ENCODE assay signal across 8 cellular contexts in the genomic region with DNA sequence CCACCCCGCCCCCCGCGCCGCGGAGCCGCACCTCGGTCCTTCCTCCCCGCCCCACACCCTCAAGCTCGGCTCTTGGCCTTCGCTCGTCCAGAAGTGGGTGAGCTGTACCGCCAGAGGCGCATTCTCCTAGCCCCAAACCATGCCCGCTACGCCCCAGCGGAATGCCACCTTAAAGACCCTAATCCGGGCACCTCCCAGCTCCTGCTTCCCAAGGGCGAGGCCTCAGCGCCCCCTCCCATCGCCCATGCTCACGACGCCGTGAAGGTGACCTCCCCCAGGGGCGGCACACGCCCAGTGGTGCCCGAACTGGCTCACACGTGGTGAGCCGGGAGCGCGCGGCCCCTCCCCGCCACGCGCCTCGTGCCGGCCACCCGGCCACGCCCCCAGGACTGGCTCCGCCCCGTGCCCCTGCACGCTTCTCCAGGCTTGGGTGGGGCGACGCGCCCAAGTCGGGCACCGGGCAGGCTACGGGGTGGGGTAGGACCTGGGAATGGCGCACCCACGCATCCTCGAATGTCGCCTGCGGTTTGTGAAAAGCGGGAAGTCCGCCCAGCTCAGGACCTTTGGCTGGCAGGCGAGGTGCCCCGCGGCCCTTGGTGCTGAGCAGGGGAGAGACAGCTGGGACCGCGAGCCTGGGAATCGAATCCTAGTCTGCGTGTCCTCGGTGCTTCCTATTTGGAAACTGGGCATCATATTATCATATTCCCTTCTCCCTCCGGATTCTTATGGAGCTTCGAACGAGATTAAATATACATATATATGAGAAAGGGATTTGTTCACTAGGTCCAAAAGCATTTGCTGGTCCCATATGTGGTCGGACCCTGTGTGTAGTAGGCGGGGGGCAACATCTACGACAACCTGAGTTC. TPM values are rescaled to one million over a fixed set of nuclear protein-coding genes. Genes with fewer than 3 reads are reported as not detected.
DNase-seq lines count a peak whose midpoint lies in the region; ATAC-seq, FAIRE-seq and TF ChIP-seq lines count a peak whose summit lies in the region.

No MANE protein-coding gene starts in this region.

- peaks cover 23% of the 10 kb centered on the region for H3F3A ChIP-seq in DOHH2 (ENCODE audit: control insufficient read depth, insufficient read depth)

- H3K27me3 ChIP-seq in DOHH2 (ENCODE audit: control insufficient read depth, low read length), result no peaks in the 10 kb centered on the region; the same call in 1 of the 2 replicates
- H3K27me3 ChIP-seq in KMS-11 (ENCODE audit: insufficient read depth, low read depth), result no peaks in the 10 kb centered on the region
- H3K27me3 ChIP-seq in fibroblast of lung (ENCODE audit: control insufficient read depth, insufficient read depth, low read length), result no peaks in the 10 kb centered on the region

- peak overlapping the region; percentile 99 for H3K4me3 ChIP-seq in DOHH2 (ENCODE audit: low read length)
- no peak overlapping the region for H3K4me3 ChIP-seq in KMS-11 (IDR thresholded peaks at IDR 0.05; ENCODE audit: insufficient read depth, low read depth, low read length)
- peak overlapping the region; percentile 60 to 95 (median 76) for H3K4me3 ChIP-seq in fibroblast of lung (replicated peaks in 1 of 4; ENCODE audit: control extremely low read depth in 1 of 4, insufficient read depth in 1 of 4, low read depth in 3 of 4, low read length in 4 of 4)

- H3K27me3 Mint-ChIP-seq in activated T-helper 1 cell treated with anti-CD3 and anti-CD28 coated beads, Interleukin-12 subunit alpha, Interleukin-12 subunit beta, Interleukin-2, Interleukin-4 antibody, amounts not matched to agents 30 ng/mL and 10 ng/mL and 1 ng/mL, durations not matched to agents 14 hours and 24 hours and 36 hours (ENCODE audit: insufficient read depth), result peaks cover 6% of the 10 kb centered on the region
- no peaks in the 10 kb centered on the region for H3K27me3 Mint-ChIP-seq in naive thymus-derived CD8-positive, alpha-beta T cell
- no peaks in the 10 kb centered on the region for H3K27me3 Mint-ChIP-seq in stimulated activated naive B cell treated with anti-CD40 and anti-IgM and Interleukin-4, amounts not matched to agents 10 μg/mL and 1 μg/mL and 100 μg/mL, for 72 hours

- peak overlapping the region; percentile 84 for H3K27ac Mint-ChIP-seq in activated T-helper 1 cell treated with anti-CD3 and anti-CD28 coated beads, Interleukin-12 subunit alpha, Interleukin-12 subunit beta, Interleukin-2, Interleukin-4 antibody, amounts not matched to agents 30 ng/mL and 10 ng/mL and 1 ng/mL, durations not matched to agents 14 hours and 24 hours and 36 hours
- peak overlapping the region; percentile 61 to 97 (median 95) for H3K27ac Mint-ChIP-seq in naive thymus-derived CD8-positive, alpha-beta T cell
- peak overlapping the region; percentile 95 for H3K27ac Mint-ChIP-seq in stimulated activated naive B cell treated with anti-CD40 and anti-IgM and Interleukin-4, amounts not matched to agents 10 μg/mL and 1 μg/mL and 100 μg/mL, for 72 hours

- DNase-seq in RCC 7860 (ENCODE audit: low spot score), result peak; percentile 73
- DNase-seq in activated T-helper 1 cell treated with anti-CD3 and anti-CD28 coated beads, Interleukin-12 subunit alpha, Interleukin-12 subunit beta, Interleukin-2, Interleukin-4 antibody, amounts not matched to agents 30 ng/mL and 10 ng/mL and 1 ng/mL, durations not matched to agents 14 hours and 24 hours and 36 hours (ENCODE audit: low spot score), result peak; percentile 84
- peak; percentile 76 to 82 for DNase-seq in fibroblast of lung (ENCODE audit: low read depth in 2 of 2)
- peak; percentile 79 to 93 (median 88) for DNase-seq in naive thymus-derived CD8-positive, alpha-beta T cell
- DNase-seq in stimulated activated naive B cell treated with anti-CD40 and anti-IgM and Interleukin-4, amounts not matched to agents 10 μg/mL and 1 μg/mL and 100 μg/mL, for 72 hours, result peak; percentile 87

- peak; percentile 36 for TF ChIP-seq CTCF in DOHH2 (IDR thresholded peaks at IDR 0.05; ENCODE audit: low read depth, low read length, poor library complexity, severe bottlenecking)
- no peak for TF ChIP-seq CTCF in KMS-11 (conservative IDR thresholded peaks at IDR 0.05; ENCODE audit: low read depth, low read length)
- peak; percentile 47 to 52 for TF ChIP-seq CTCF in fibroblast of lung (conservative IDR thresholded peaks at IDR 0.05 in 1 of 2, IDR thresholded peaks at IDR 0.05 in 1 of 2; ENCODE audit: low read depth in 1 of 2, low read length in 2 of 2)

- peak overlapping the region; percentile 91 for H3K4me3 Mint-ChIP-seq in activated T-helper 1 cell treated with anti-CD3 and anti-CD28 coated beads, Interleukin-12 subunit alpha, Interleukin-12 subunit beta, Interleukin-2, Interleukin-4 antibody, amounts not matched to agents 30 ng/mL and 10 ng/mL and 1 ng/mL, durations not matched to agents 14 hours and 24 hours and 36 hours
- peak overlapping the region; percentile 87 to 96 (median 92) for H3K4me3 Mint-ChIP-seq in naive thymus-derived CD8-positive, alpha-beta T cell
- H3K4me3 Mint-ChIP-seq in stimulated activated naive B cell treated with anti-CD40 and anti-IgM and Interleukin-4, amounts not matched to agents 10 μg/mL and 1 μg/mL and 100 μg/mL, for 72 hours, result peak overlapping the region; percentile 89 to 96

- H3K27ac ChIP-seq in DOHH2 (ENCODE audit: low read depth, low read length), result peak overlapping the region; percentile 82
- peak overlapping the region; percentile 65 for H3K27ac ChIP-seq in KMS-11
- peak overlapping the region; percentile 83 for H3K27ac ChIP-seq in fibroblast of lung (ENCODE audit: insufficient read depth, low read length)

- H3K9ac ChIP-seq in KMS-11 (peak overlapping the region; percentile 73), fibroblast of lung (ENCODE audit: insufficient read depth, low read length) (peak overlapping the region; percentile 72)

- H3K79me2 ChIP-seq in DOHH2 (ENCODE audit: control insufficient read depth, low read length) (peaks cover 42% of the 10 kb centered on the region), KMS-11 (ENCODE audit: insufficient read depth, low read depth) (peaks cover 5% of the 10 kb centered on the region; the same call in 1 of the 2 replicates), fibroblast of lung (ENCODE audit: control insufficient read depth, insufficient read depth, low read length) (peaks cover 22% of the 10 kb centered on the region)

- 0 out of 2 replicates have a peak, but pooled peaks cover 5% of the 10 kb centered on the region for H4K20me1 ChIP-seq in DOHH2 (ENCODE audit: control insufficient read depth, insufficient read depth, low read depth, low read length)
- H4K20me1 ChIP-seq in KMS-11 (ENCODE audit: insufficient read depth), result no peaks in the 10 kb centered on the region
- H4K20me1 ChIP-seq in fibroblast of lung (ENCODE audit: control insufficient read depth, extremely low read depth, insufficient read depth, low read length), result no peaks in the 10 kb centered on the region

- H3K36me3 ChIP-seq in DOHH2 (ENCODE audit: control insufficient read depth, low read length) (peaks cover 19% of the 10 kb centered on the region), KMS-11 (ENCODE audit: insufficient read depth) (no peaks in the 10 kb centered on the region), fibroblast of lung (ENCODE audit: control insufficient read depth, insufficient read depth, low read length) (no peaks in the 10 kb centered on the region)

- H3K4me2 ChIP-seq in DOHH2 (ENCODE audit: low read length) (peak overlapping the region; percentile 100), KMS-11 (peak overlapping the region; percentile 90), fibroblast of lung (ENCODE audit: extremely low read depth, insufficient read depth, low read length) (peak overlapping the region; percentile 88)

- POLR2A ChIA-PET in naive thymus-derived CD8-positive, alpha-beta T cell (lab: Charles Lee), result interaction anchor here (0.6 to 5.5 kb wide), 10 partner anchors 12 to 796 kb away, joined by 3 to 140 read pairs (median 8); a partner anchor contains a TSS

- H3K9me3 ChIP-seq in DOHH2 (ENCODE audit: control insufficient read depth, insufficient read depth, low read length), result no peaks in the 10 kb centered on the region
- no peaks in the 10 kb centered on the region for H3K9me3 ChIP-seq in fibroblast of lung (ENCODE audit: control insufficient read depth, insufficient read depth, low read depth, low read length)

- no peaks in the 10 kb centered on the region for H3K9me2 ChIP-seq in DOHH2 (replicated peaks; ENCODE audit: control insufficient read depth, low read length)

- intact Hi-C loops in activated T-helper 1 cell treated with anti-CD3 and anti-CD28 coated beads, Interleukin-12 subunit alpha, Interleukin-12 subunit beta, Interleukin-2, Interleukin-4 antibody, amounts not matched to agents 30 ng/mL and 10 ng/mL and 1 ng/mL, durations not matched to agents 14 hours and 24 hours and 36 hours (cut with micrococcal nuclease), result loop anchor here (1.0 to 2.0 kb wide), 6 partner anchors 14 to 218 kb away; a partner anchor contains a TSS

- peaks cover 2% of the 10 kb centered on the region for H3K36me3 Mint-ChIP-seq in activated T-helper 1 cell treated with anti-CD3 and anti-CD28 coated beads, Interleukin-12 subunit alpha, Interleukin-12 subunit beta, Interleukin-2, Interleukin-4 antibody, amounts not matched to agents 30 ng/mL and 10 ng/mL and 1 ng/mL, durations not matched to agents 14 hours and 24 hours and 36 hours (ENCODE audit: low read depth)
- no peaks in the 10 kb centered on the region for H3K36me3 Mint-ChIP-seq in naive thymus-derived CD8-positive, alpha-beta T cell
- H3K36me3 Mint-ChIP-seq in stimulated activated naive B cell treated with anti-CD40 and anti-IgM and Interleukin-4, amounts not matched to agents 10 μg/mL and 1 μg/mL and 100 μg/mL, for 72 hours, result peaks cover 7 to 19% of the 10 kb centered on the region in 2 donors

- H3K4me1 Mint-ChIP-seq in activated T-helper 1 cell treated with anti-CD3 and anti-CD28 coated beads, Interleukin-12 subunit alpha, Interleukin-12 subunit beta, Interleukin-2, Interleukin-4 antibody, amounts not matched to agents 30 ng/mL and 10 ng/mL and 1 ng/mL, durations not matched to agents 14 hours and 24 hours and 36 hours (ENCODE audit: low read depth), result peaks cover 25% of the 10 kb centered on the region
- H3K4me1 Mint-ChIP-seq in naive thymus-derived CD8-positive, alpha-beta T cell, result peaks cover 9 to 33% (median 29%) of the 10 kb centered on the region in 4 donors
- peaks cover 26 to 35% of the 10 kb centered on the region in 2 donors for H3K4me1 Mint-ChIP-seq in stimulated activated naive B cell treated with anti-CD40 and anti-IgM and Interleukin-4, amounts not matched to agents 10 μg/mL and 1 μg/mL and 100 μg/mL, for 72 hours

- H2AFZ ChIP-seq in KMS-11 (ENCODE audit: low read depth), result peak overlapping the region; percentile 81
- H2AFZ ChIP-seq in fibroblast of lung (ENCODE audit: low read length), result peak overlapping the region; percentile 77

- H3K9me3 Mint-ChIP-seq in activated T-helper 1 cell treated with anti-CD3 and anti-CD28 coated beads, Interleukin-12 subunit alpha, Interleukin-12 subunit beta, Interleukin-2, Interleukin-4 antibody, amounts not matched to agents 30 ng/mL and 10 ng/mL and 1 ng/mL, durations not matched to agents 14 hours and 24 hours and 36 hours, result no peaks in the 10 kb centered on the region
- H3K9me3 Mint-ChIP-seq in naive thymus-derived CD8-positive, alpha-beta T cell, result no peaks in the 10 kb centered on the region
- no peaks in the 10 kb centered on the region for H3K9me3 Mint-ChIP-seq in stimulated activated naive B cell treated with anti-CD40 and anti-IgM and Interleukin-4, amounts not matched to agents 10 μg/mL and 1 μg/mL and 100 μg/mL, for 72 hours

- H3K4me1 ChIP-seq in DOHH2 (ENCODE audit: control insufficient read depth, low read length) (peaks cover 29% of the 10 kb centered on the region), KMS-11 (ENCODE audit: low read depth, poor library complexity, severe bottlenecking) (peaks cover 10% of the 10 kb centered on the region), fibroblast of lung (ENCODE audit: control insufficient read depth, extremely low read depth, insufficient read depth, low read length) (peaks cover 6% of the 10 kb centered on the region)

- peak; percentile 48 for ATAC-seq in GM21737 (IDR thresholded peaks at IDR 0.05; ENCODE audit: unreplicated experiment)
- peak; percentile 53 to 60 for ATAC-seq in naive thymus-derived CD8-positive, alpha-beta T cell
- ATAC-seq in stimulated activated naive B cell treated with anti-CD40 and anti-IgM and Interleukin-4, amounts not matched to agents 10 μg/mL and 1 μg/mL and 100 μg/mL, for 72 hours (replicated peaks), result peak; percentile 69 to 72

- no peak for FAIRE-seq in RCC 7860 (lab: Jason Lieb, UNC)

RNA-seq across cellular contexts. Expression of a gene that starts 0.9 kb away (rescaled TPM):
- total RNA-seq in activated T-helper 1 cell treated with anti-CD3 and anti-CD28 coated beads, Interleukin-12 subunit alpha, Interleukin-12 subunit beta, Interleukin-2, Interleukin-4 antibody, amounts not matched to agents 30 ng/mL and 10 ng/mL and 1 ng/mL, durations not matched to agents 14 hours and 24 hours and 36 hours, result 7.4 and 7.6 TPM in 2 replicates
- total RNA-seq in fibroblast of lung, result 5.6 and 7.3 TPM in 2 replicates
- polyA plus RNA-seq in fibroblast of lung, result 4.0 and 4.7 TPM in 2 replicates
- 14.3 and 15.4 TPM in 2 replicates for polyA plus RNA-seq in fibroblast of lung (2012)
- polyA minus RNA-seq in fibroblast of lung (ENCODE audit: low replicate concordance), result 6.5 and 6.6 TPM in 2 replicates
- 10 to 100 TPM; 19.8 to 21.7 TPM for total RNA-seq in naive thymus-derived CD8-positive, alpha-beta T cell
- 1 to 10 TPM; 1.3 to 2.1 (median 2.0) TPM for polyA plus RNA-seq in naive thymus-derived CD8-positive, alpha-beta T cell

RNA-seq across cellular contexts. Expression of a gene that starts 22.5 kb away (rescaled TPM):
- total RNA-seq in activated T-helper 1 cell treated with anti-CD3 and anti-CD28 coated beads, Interleukin-12 subunit alpha, Interleukin-12 subunit beta, Interleukin-2, Interleukin-4 antibody, amounts not matched to agents 30 ng/mL and 10 ng/mL and 1 ng/mL, durations not matched to agents 14 hours and 24 hours and 36 hours, result 5.1 and 6.5 TPM in 2 replicates
- 23.1 and 34.5 TPM in 2 replicates for total RNA-seq in fibroblast of lung
- polyA plus RNA-seq in fibroblast of lung, result 56.0 and 60.5 TPM in 2 replicates
- polyA plus RNA-seq in fibroblast of lung (2012), result 67.4 and 75.8 TPM in 2 replicates
- polyA minus RNA-seq in fibroblast of lung (ENCODE audit: low replicate concordance), result 82.9 and 98.7 TPM in 2 replicates
- total RNA-seq in naive thymus-derived CD8-positive, alpha-beta T cell, result 1 to 10 TPM; 1.2 to 1.6 TPM
- 1 to 10 TPM; 1.7 to 3.6 (median 2.6) TPM for polyA plus RNA-seq in naive thymus-derived CD8-positive, alpha-beta T cell

RNA-seq across cellular contexts. Expression of a gene that starts 27.0 kb away (rescaled TPM):
- total RNA-seq in activated T-helper 1 cell treated with anti-CD3 and anti-CD28 coated beads, Interleukin-12 subunit alpha, Interleukin-12 subunit beta, Interleukin-2, Interleukin-4 antibody, amounts not matched to agents 30 ng/mL and 10 ng/mL and 1 ng/mL, durations not matched to agents 14 hours and 24 hours and 36 hours, result 25.9 TPM in 2 replicates
- 11.6 and 11.8 TPM in 2 replicates for total RNA-seq in fibroblast of lung
- 8.7 TPM in 2 replicates for polyA plus RNA-seq in fibroblast of lung
- 8.1 and 8.7 TPM in 2 replicates for polyA plus RNA-seq in fibroblast of lung (2012)
- 3.7 and 6.8 TPM in 2 replicates for polyA minus RNA-seq in fibroblast of lung (ENCODE audit: low replicate concordance)
- total RNA-seq in naive thymus-derived CD8-positive, alpha-beta T cell, result 10 to 100 TPM; 29.6 to 29.7 TPM
- 10 to 100 TPM in 1 of 3 donors, 1 to 10 TPM in 2; 6.9 to 13.9 (median 7.5) TPM for polyA plus RNA-seq in naive thymus-derived CD8-positive, alpha-beta T cell

RNA-seq across cellular contexts. Expression of a gene that starts 33.9 kb away (rescaled TPM):
- 4.3 and 4.7 TPM in 2 replicates for total RNA-seq in activated T-helper 1 cell treated with anti-CD3 and anti-CD28 coated beads, Interleukin-12 subunit alpha, Interleukin-12 subunit beta, Interleukin-2, Interleukin-4 antibody, amounts not matched to agents 30 ng/mL and 10 ng/mL and 1 ng/mL, durations not matched to agents 14 hours and 24 hours and 36 hours
- total RNA-seq in fibroblast of lung, result 3.9 and 4.8 TPM in 2 replicates
- polyA plus RNA-seq in fibroblast of lung, result 8.5 and 8.9 TPM in 2 replicates
- 5.3 and 6.1 TPM in 2 replicates for polyA plus RNA-seq in fibroblast of lung (2012)
- 0.27 and 3.2 TPM in 2 replicates for polyA minus RNA-seq in fibroblast of lung (ENCODE audit: low replicate concordance)
- 1 to 10 TPM; 4.7 to 5.7 TPM for total RNA-seq in naive thymus-derived CD8-positive, alpha-beta T cell
- polyA plus RNA-seq in naive thymus-derived CD8-positive, alpha-beta T cell, result under 1 TPM; 0.46 to 0.80 (median 0.67) TPM

RNA-seq across cellular contexts. Expression of a gene that starts 56.1 kb away (rescaled TPM):
- total RNA-seq in activated T-helper 1 cell treated with anti-CD3 and anti-CD28 coated beads, Interleukin-12 subunit alpha, Interleukin-12 subunit beta, Interleukin-2, Interleukin-4 antibody, amounts not matched to agents 30 ng/mL and 10 ng/mL and 1 ng/mL, durations not matched to agents 14 hours and 24 hours and 36 hours, result 37.1 and 39.5 TPM in 2 replicates
- total RNA-seq in fibroblast of lung, result 194 and 202 TPM in 2 replicates
- polyA plus RNA-seq in fibroblast of lung, result 13.3 and 23.4 TPM in 2 replicates
- 13.6 and 26.7 TPM in 2 replicates for polyA plus RNA-seq in fibroblast of lung (2012)
- 12.4 and 25.7 TPM in 2 replicates for polyA minus RNA-seq in fibroblast of lung (ENCODE audit: low replicate concordance)
- total RNA-seq in naive thymus-derived CD8-positive, alpha-beta T cell, result 1 to 10 TPM; 8.7 to 8.9 TPM
- polyA plus RNA-seq in naive thymus-derived CD8-positive, alpha-beta T cell, result 1 to 10 TPM; 5.5 to 6.5 (median 6.2) TPM
